1 cellular context compared by ENCODE assay signal in the genomic region with DNA sequence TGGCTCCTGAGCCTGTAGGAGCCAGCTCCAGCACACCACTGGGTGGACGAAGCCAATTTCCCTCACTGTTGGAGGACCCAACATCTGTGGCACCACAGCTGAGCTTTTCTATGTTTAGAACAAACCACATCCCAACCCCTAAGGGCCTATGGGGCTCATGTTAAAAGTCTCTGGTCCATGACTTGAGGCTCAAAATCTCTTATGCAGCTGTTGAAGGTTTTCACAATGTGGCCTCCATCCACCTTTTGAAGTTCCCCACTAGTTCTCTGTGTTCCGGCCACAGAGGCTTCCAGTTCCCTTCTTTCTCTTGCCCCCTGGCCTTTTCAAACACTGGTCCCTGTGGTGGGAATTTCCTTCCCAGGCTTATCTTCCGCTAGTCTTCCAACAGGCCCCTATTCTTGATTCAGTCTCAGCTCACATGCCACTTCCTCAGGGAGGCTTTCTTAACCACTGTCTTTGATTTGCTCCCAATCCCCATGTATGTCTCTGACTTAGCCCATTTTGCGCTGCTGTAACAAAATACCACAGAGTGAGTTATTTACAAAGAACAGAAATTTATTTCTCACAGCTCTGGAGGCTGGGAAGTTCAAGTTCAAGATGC.
TF ChIP-seq lines count a peak whose summit lies in the region.

No MANE protein-coding gene starts in this region.

TF ChIP-seq in A549, 52 proteins besides CTCF, POLR2A, EP300 and RAD21 (continued from another document):
- TF ChIP-seq PBX3 (IDR thresholded peaks at IDR 0.05): no peak
- no peak for TF ChIP-seq ZNF302 (CRISPR knock-in tag; IDR thresholded peaks at IDR 0.05)
- no peak for TF ChIP-seq HEYL (CRISPR knock-in tag; IDR thresholded peaks at IDR 0.05)
